1 cellular context compared by ENCODE assay signal in the genomic region with DNA sequence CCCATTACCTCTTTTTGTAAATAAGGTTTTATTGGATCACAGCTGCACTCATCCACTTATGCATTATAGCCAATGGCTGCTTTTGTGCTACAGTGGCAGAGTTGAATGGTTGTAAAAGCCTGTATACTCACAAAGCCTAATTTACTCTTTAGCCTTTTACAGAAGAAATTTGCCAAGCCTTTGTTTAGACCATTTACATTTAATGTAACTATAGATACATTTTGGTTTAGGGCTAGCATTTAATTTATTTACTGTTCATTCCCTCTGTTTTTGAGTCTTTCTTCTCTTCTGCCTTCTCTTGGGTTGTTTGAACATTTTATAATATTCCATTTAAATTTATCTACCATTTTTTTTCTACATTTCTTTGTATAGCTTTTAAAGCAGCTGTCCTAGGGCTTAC.
TF ChIP-seq lines count a peak whose summit lies in the region.

No MANE protein-coding gene starts in this region.

TF ChIP-seq in HCT116, 20 proteins besides CTCF, POLR2A, EP300 and RAD21 (continued from another document):
- TF ChIP-seq FOSL1 (IDR thresholded peaks at IDR 0.05; ENCODE audit: low read depth) (no peak), TCF7L2 (IDR thresholded peaks at IDR 0.05; ENCODE audit: borderline replicate concordance, extremely low read depth, insufficient read depth, insufficient read length) (no peak)
